Comparison of ENCODE assay signal across 8 cellular contexts in the genomic region with DNA sequence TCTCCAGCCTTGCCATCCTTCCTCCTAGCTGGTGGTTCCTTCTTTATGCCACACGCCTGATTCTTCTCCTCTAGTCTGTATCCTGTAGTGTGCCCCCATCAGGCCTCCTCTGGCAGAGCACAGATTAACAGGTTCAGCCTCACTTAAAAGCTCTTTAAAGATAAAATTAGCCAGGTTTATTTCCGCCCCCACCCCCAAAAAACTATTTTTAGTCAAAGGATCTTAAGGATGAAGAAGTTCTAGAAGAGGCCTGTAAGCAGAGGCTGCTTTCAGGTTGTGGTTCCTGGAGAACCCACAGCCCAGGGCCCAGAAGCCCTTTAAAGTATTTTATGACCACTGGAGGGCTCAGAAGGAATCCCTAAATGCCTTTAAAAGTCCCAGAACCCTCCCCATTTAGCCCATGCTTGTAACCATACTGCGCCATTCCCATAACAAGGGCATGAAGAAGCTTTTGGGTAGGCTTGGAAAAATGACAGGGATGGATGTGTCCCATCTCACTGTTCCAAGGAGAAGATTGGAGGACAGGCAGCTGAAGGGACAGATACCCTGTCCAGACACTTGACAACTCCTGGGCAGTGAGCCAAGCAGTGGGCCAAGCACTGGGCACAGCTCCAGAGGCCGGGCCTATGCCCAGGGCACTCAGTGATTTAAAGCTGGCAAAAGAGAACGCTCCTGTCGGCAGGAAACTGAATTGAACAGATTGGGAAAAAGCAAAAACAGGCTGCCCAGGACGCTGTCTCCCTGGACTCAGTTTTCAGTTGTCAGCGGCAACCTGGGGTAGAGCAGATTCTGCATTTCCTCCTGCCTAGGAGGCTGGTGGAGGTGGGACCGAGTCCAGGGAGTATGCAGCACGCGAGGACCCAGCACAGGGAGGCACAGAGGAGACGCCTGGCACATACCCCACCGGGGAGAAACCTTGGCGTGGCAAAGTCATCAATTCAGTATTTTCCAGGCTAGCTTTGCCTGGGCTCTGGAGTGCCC.
DNase-seq lines count a peak whose midpoint lies in the region; ATAC-seq, FAIRE-seq and TF ChIP-seq lines count a peak whose summit lies in the region.

No MANE protein-coding gene starts in this region.

- H3K27ac ChIP-seq in testis: no peak overlapping the region

- 53 to 68% methylated on average over 14 of the region's 14 CpGs for WGBS in testis, 2 donors

- H3K36me3 ChIP-seq in bronchial epithelial cell (ENCODE audit: control insufficient read depth, insufficient read depth, low read length): no peaks in the 10 kb centered on the region
- H3K36me3 ChIP-seq in kidney epithelial cell (ENCODE audit: control insufficient read depth, insufficient read depth, low read length): no peaks in the 10 kb centered on the region
- no peaks in the 10 kb centered on the region for H3K36me3 ChIP-seq in testis (ENCODE audit: low read depth, missing control alignments)

- in situ Hi-C loops in GM13977 (cut with MboI; ENCODE audit: low pct_unique_long_range_greater_than_20kb, low sequenced_read_pairs, unreplicated experiment): no loop called here

- H3K4me3 ChIP-seq in AG09309 (ENCODE audit: control insufficient read depth, low read depth, low read length): no peak overlapping the region
- no peak overlapping the region for H3K4me3 ChIP-seq in bronchial epithelial cell (ENCODE audit: low read depth, low read length)
- H3K4me3 ChIP-seq in kidney epithelial cell (ENCODE audit: low read depth, low read length): no peak overlapping the region
- H3K4me3 ChIP-seq in testis: no peak overlapping the region

- ATAC-seq in HG03095 (IDR thresholded peaks at IDR 0.05; ENCODE audit: unreplicated experiment) (no peak), HG03571 (IDR thresholded peaks at IDR 0.05; ENCODE audit: unreplicated experiment) (no peak)

- intact Hi-C loops in testis (cut with DNase I; ENCODE audit: low total_unique reads): loop anchor here (10.0 kb wide), 1 partner anchor 352 kb away; no protein-coding TSS in a partner anchor

- H3K4me1 ChIP-seq in testis: peaks cover 5% of the 10 kb centered on the region

- TF ChIP-seq CTCF in AG09309 (IDR thresholded peaks at IDR 0.05; ENCODE audit: control insufficient read depth, insufficient read depth, low read depth, low read length, missing control alignments): peak; percentile 27
- TF ChIP-seq CTCF in GM13977 (IDR thresholded peaks at IDR 0.05; ENCODE audit: extremely low read depth, insufficient read depth, missing control alignments): peak; percentile 63
- peak; percentile 39 for TF ChIP-seq CTCF in bronchial epithelial cell (IDR thresholded peaks at IDR 0.05; ENCODE audit: insufficient read depth, low read length, severe bottlenecking)
- TF ChIP-seq CTCF in kidney epithelial cell (IDR thresholded peaks at IDR 0.05; ENCODE audit: insufficient read depth, low read length, poor library complexity, severe bottlenecking): peak; percentile 7
- peak in 1 of 3 experiments; percentile 7 for TF ChIP-seq CTCF in testis (IDR thresholded peaks at IDR 0.05)

- no peaks in the 10 kb centered on the region for H3K9me3 ChIP-seq in testis

- no peaks in the 10 kb centered on the region for H3K27me3 ChIP-seq in bronchial epithelial cell (ENCODE audit: control insufficient read depth, insufficient read depth, low read length)
- H3K27me3 ChIP-seq in kidney epithelial cell (ENCODE audit: control insufficient read depth, insufficient read depth, low read length): no peaks in the 10 kb centered on the region
- no peaks in the 10 kb centered on the region for H3K27me3 ChIP-seq in testis

- no peak for FAIRE-seq in bronchial epithelial cell (lab: Jason Lieb, UNC)

- TF ChIP-seq POLR2A in testis (IDR thresholded peaks at IDR 0.05): no peak

- DNase-seq in AG09309 (ENCODE audit: low read depth) (no peak), GM13977 (ENCODE audit: low spot score) (no peak), NCI-H524 (lab: John Stamatoyannopoulos, UW) (peak; percentile 74 to 79), bronchial epithelial cell (ENCODE audit: low read depth) (peak; percentile 37), kidney epithelial cell (ENCODE audit: low read depth) (no peak), testis (peak; percentile 88)

Comparison
In these comparisons a context has a peak if more than half of its experiments do, and no peak if none do; other contexts are left out.
1. DNase-seq: peak in NCI-H524 (2 of 2), bronchial epithelial cell (single experiment) and testis (single experiment); none in AG09309 (single experiment), GM13977 (single experiment) and kidney epithelial cell (single experiment).